1 cellular context compared by ENCODE assay signal in genomic region chr2:121649652-121650553, GRCh38.
TF ChIP-seq lines count a peak whose summit lies in the region.

No MANE protein-coding gene starts in this region.

TF ChIP-seq in IMR-90, 13 proteins besides CTCF, POLR2A, EP300 and RAD21 (continued from another document):
- TF ChIP-seq, protein P1, sequence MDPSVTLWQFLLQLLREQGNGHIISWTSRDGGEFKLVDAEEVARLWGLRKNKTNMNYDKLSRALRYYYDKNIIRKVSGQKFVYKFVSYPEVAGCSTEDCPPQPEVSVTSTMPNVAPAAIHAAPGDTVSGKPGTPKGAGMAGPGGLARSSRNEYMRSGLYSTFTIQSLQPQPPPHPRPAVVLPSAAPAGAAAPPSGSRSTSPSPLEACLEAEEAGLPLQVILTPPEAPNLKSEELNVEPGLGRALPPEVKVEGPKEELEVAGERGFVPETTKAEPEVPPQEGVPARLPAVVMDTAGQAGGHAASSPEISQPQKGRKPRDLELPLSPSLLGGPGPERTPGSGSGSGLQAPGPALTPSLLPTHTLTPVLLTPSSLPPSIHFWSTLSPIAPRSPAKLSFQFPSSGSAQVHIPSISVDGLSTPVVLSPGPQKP (IDR thresholded peaks at IDR 0.05; ENCODE audit: borderline replicate concordance, low read depth, low read length) = no peak
